32 cellular contexts compared by ENCODE assay signal in the genomic region with DNA sequence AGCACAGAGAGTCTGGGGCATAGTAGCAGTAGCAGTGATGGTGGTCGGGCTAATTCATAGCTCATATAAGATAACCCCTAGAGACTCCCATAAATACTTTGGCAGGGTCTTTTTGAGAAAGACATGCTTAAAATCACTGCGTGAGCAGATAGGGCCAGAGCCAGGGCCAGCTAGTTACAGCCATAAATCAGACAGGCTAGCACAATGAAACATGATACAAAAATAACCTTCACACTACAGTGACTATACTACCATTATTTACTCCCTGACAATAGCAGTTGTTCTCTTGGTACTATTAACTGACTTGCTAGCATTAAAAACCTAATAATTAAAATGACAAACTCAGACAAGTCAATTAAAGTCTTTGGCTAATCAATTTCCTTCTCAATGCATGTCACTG.
"Had no signal": no experiment of that assay in that cellular context is flagged by ENCODE, and none has a peak within 500 bp of the region (broad histone marks: within the 10 kb centered on the region; RNA-seq: fewer than 3 reads in every experiment).

No MANE protein-coding gene starts in this region.

- ATAC-seq: activated CD8-positive, alpha-beta memory T cell treated with anti-CD3 and anti-CD28 coated beads, Interleukin-2, amount 10 ng/mL, durations not matched to agents 7 days and 5 days; Right ventricle myocardium inferior had no signal

- H3K4me3 Mint-ChIP-seq: activated B cell treated with CpG ODN at 0.5 μM for 24 hours; activated CD4-positive, alpha-beta memory T cell treated with anti-CD3 and anti-CD28 coated beads, Interleukin-2, amount 10 ng/mL, durations not matched to agents 7 days and 5 days; activated CD8-positive, alpha-beta memory T cell treated with anti-CD3 and anti-CD28 coated beads, Interleukin-2, amount 10 ng/mL, durations not matched to agents 7 days and 5 days; activated naive CD8-positive, alpha-beta T cell treated with anti-CD3 and anti-CD28 coated beads for 36 hours had no signal

- DNase-seq: activated B cell treated with CpG ODN at 0.5 μM for 24 hours; activated CD4-positive, alpha-beta memory T cell treated with anti-CD3 and anti-CD28 coated beads, Interleukin-2, amount 10 ng/mL, durations not matched to agents 7 days and 5 days; activated CD4-positive, alpha-beta T cell treated with anti-CD3 and anti-CD28 coated beads for 4 hours; activated CD4-positive, alpha-beta T cell treated with anti-CD3 and anti-CD28 coated beads, Interleukin-2, amount 50 U/mL, for 1 hour; activated CD4-positive, CD25-positive, alpha-beta regulatory T cell treated with anti-CD3 and anti-CD28 coated beads, Interleukin-2, amount 50 U/mL, for 72 hours; activated CD8-positive, alpha-beta memory T cell treated with anti-CD3 and anti-CD28 coated beads for 24 hours; activated CD8-positive, alpha-beta memory T cell treated with anti-CD3 and anti-CD28 coated beads, Interleukin-2, amount 10 ng/mL, durations not matched to agents 7 days and 5 days; activated CD8-positive, alpha-beta memory T cell treated with anti-CD3 and anti-CD28 coated beads, Interleukin-2, amount 50 U/mL, for 48 hours; activated effector memory CD4-positive, alpha-beta T cell treated with Interleukin-2 at 50 U/mL for 16 hours; activated naive CD4-positive, alpha-beta T cell treated with anti-CD3 and anti-CD28 coated beads, Interleukin-2, amount 50 U/mL, for 16 hours; activated naive CD8-positive, alpha-beta T cell treated with anti-CD3 and anti-CD28 coated beads for 36 hours; activated T-cell treated with anti-CD3 and anti-CD28 coated beads, Interleukin-2, amount 50 U/mL, for 48 hours; amniotic stem cell; aorta; NCI-H1092 treated with DMSO at 0.1 percent for 48 hours; NCI-H1436; NCI-H1694; NCI-H1930; NCI-H2081 treated with DMSO at 0.1 percent for 48 hours; NCI-H226; NCI-H446 treated with DMSO at 0.1 percent for 48 hours; NCI-H526; PC-9; SIG-M5; SW 1271; T-helper 1 cell; T-helper 2 cell; T-helper 9 cell had no signal

- H3K4me1 Mint-ChIP-seq: activated B cell treated with CpG ODN at 0.5 μM for 24 hours; activated CD4-positive, alpha-beta memory T cell treated with anti-CD3 and anti-CD28 coated beads, Interleukin-2, amount 10 ng/mL, durations not matched to agents 7 days and 5 days; activated CD8-positive, alpha-beta memory T cell treated with anti-CD3 and anti-CD28 coated beads, Interleukin-2, amount 10 ng/mL, durations not matched to agents 7 days and 5 days; activated naive CD8-positive, alpha-beta T cell treated with anti-CD3 and anti-CD28 coated beads for 36 hours had no signal

- H3K27ac Mint-ChIP-seq: activated B cell treated with CpG ODN at 0.5 μM for 24 hours; activated CD4-positive, alpha-beta memory T cell treated with anti-CD3 and anti-CD28 coated beads, Interleukin-2, amount 10 ng/mL, durations not matched to agents 7 days and 5 days; activated CD8-positive, alpha-beta memory T cell treated with anti-CD3 and anti-CD28 coated beads, Interleukin-2, amount 10 ng/mL, durations not matched to agents 7 days and 5 days; activated naive CD8-positive, alpha-beta T cell treated with anti-CD3 and anti-CD28 coated beads for 36 hours had no signal

- H3K9me3 Mint-ChIP-seq: activated B cell treated with CpG ODN at 0.5 μM for 24 hours; activated CD4-positive, alpha-beta memory T cell treated with anti-CD3 and anti-CD28 coated beads, Interleukin-2, amount 10 ng/mL, durations not matched to agents 7 days and 5 days; activated naive CD8-positive, alpha-beta T cell treated with anti-CD3 and anti-CD28 coated beads for 36 hours had no signal

- H3K27ac ChIP-seq: coronary artery, PC-9, RWPE1, VCaP had no signal

- H3K36me3 Mint-ChIP-seq: activated CD8-positive, alpha-beta memory T cell treated with anti-CD3 and anti-CD28 coated beads, Interleukin-2, amount 10 ng/mL, durations not matched to agents 7 days and 5 days; activated naive CD8-positive, alpha-beta T cell treated with anti-CD3 and anti-CD28 coated beads for 36 hours had no signal

- H3K27me3 Mint-ChIP-seq: activated B cell treated with CpG ODN at 0.5 μM for 24 hours; activated CD4-positive, alpha-beta memory T cell treated with anti-CD3 and anti-CD28 coated beads, Interleukin-2, amount 10 ng/mL, durations not matched to agents 7 days and 5 days; activated CD8-positive, alpha-beta memory T cell treated with anti-CD3 and anti-CD28 coated beads, Interleukin-2, amount 10 ng/mL, durations not matched to agents 7 days and 5 days; activated naive CD8-positive, alpha-beta T cell treated with anti-CD3 and anti-CD28 coated beads for 36 hours had no signal

- H3K4me3 ChIP-seq: coronary artery, PC-9 had no signal
